ENCODE assay signal across 17 cellular contexts in the genomic region with DNA sequence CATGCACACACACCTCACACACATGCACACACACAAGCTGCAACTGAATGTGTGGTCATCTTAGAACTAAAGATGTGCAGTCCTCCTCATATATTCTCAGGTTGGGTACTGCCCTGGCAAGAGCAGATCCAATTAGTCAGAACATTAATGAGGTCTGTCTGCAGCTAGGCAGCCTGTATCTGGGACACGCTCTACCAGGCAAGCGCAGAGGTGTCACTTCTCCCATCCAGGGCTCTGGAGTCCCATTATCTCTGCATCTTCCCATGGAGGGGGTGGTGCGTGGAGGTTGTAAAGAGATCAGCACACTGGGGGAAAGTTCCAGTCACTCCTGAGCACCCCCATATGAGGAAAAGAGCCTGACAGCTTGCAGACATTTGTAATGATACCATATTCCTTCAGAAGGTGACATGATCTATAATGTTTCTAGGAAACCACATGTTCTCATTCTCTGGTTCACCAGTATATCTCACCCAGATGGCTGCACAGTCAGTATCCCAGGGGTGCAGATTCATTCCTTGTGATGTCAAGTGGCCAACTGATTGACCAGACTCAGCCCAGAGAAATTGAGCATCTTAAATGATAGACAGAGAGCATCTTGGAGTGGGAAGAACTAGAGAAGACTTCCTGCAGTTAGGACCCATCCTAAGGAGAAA.
A peak's percentile ranks its signal among the peaks of the same experiment; 100 is the strongest.
DNase-seq lines count a peak whose midpoint lies in the region; ATAC-seq, FAIRE-seq and TF ChIP-seq lines count a peak whose summit lies in the region.
"Had no signal": no experiment of that assay in that cellular context is flagged by ENCODE, and none has a peak within 500 bp of the region (broad histone marks: within the 10 kb centered on the region; RNA-seq: fewer than 3 reads in every experiment).

No MANE protein-coding gene starts in this region.

- in situ Hi-C loops in GM12878 (cut with MboI) = no loop called here

- no peak for TF ChIP-seq RAD21 in GM12878 (IDR thresholded peaks at IDR 0.05; ENCODE audit: insufficient read depth, low read depth, low read length)

- H3K4ac ChIP-seq in mesendoderm (ENCODE audit: low read depth, low read length) = no peak overlapping the region

- CTCF ChIA-PET in GM12878 (lab: Yijun Ruan, JAX) = no interaction called here

- H3K79me2 ChIP-seq in GM12878 (ENCODE audit: control insufficient read depth, insufficient read depth, low read length) (no peaks in the 10 kb centered on the region), mesendoderm (ENCODE audit: control insufficient read depth, insufficient read depth, low read length) (no peaks in the 10 kb centered on the region)

- POLR2A ChIA-PET in GM12878 (lab: Charles Lee) = no interaction called here

- no peaks in the 10 kb centered on the region for H3K9me3 Mint-ChIP-seq in activated naive CD4-positive, alpha-beta T cell treated with anti-CD3 and anti-CD28 coated beads, Interleukin-2, amount 50 U/mL, for 72 hours
- H3K9me3 Mint-ChIP-seq: GM23338 had no signal

- H4K5ac ChIP-seq in mesendoderm (ENCODE audit: low read length) = no peak overlapping the region

- FAIRE-seq in GM12878 (lab: Jason Lieb, UNC) = no peak
- FAIRE-seq: GM19239 had no signal

- no peak overlapping the region for H3K27ac Mint-ChIP-seq in activated naive CD4-positive, alpha-beta T cell treated with anti-CD3 and anti-CD28 coated beads, Interleukin-2, amount 50 U/mL, for 72 hours

- no peaks in the 10 kb centered on the region for H3K79me1 ChIP-seq in mesendoderm (ENCODE audit: low read length)

- H4K20me1 ChIP-seq in GM12878 (ENCODE audit: control insufficient read depth, insufficient read depth) = no peaks in the 10 kb centered on the region

- H3K4me1 ChIP-seq in GM12878 (ENCODE audit: control insufficient read depth, insufficient read depth, low read length) = no peaks in the 10 kb centered on the region; the same call in 1 of the 2 replicates
- H3K4me1 ChIP-seq in mesendoderm (ENCODE audit: control insufficient read depth, low read depth, low read length) = no peaks in the 10 kb centered on the region
- H3K4me1 ChIP-seq: Peyer's patch had no signal

- DNase-seq in GM12878 (ENCODE audit: low read depth, low spot score) = no peak
- DNase-seq in mesendoderm = peak; percentile 26
- DNase-seq in activated naive CD4-positive, alpha-beta T cell treated with anti-CD3 and anti-CD28 coated beads, Interleukin-2, amount 50 U/mL, for 72 hours (ENCODE audit: low spot score in 2 of 2) = no peak
- DNase-seq: EL, Karpas-422, MM.1S, NCI-H1105 treated with DMSO at 0.1 percent for 48 hours, NCI-H187 treated with DMSO at 0.1 percent for 48 hours, NCI-H446, Peyer's patch, Right ventricle myocardium superior had no signal

- H3K18ac ChIP-seq in mesendoderm (ENCODE audit: low read length) = no peak overlapping the region

- ATAC-seq in HG03175 (IDR thresholded peaks at IDR 0.05; ENCODE audit: unreplicated experiment) = peak; percentile 82
- ATAC-seq in GM12878 = peak; percentile 72
- no peak for ATAC-seq in GM19328 (IDR thresholded peaks at IDR 0.05; ENCODE audit: unreplicated experiment)
- ATAC-seq in GM18870 (IDR thresholded peaks at IDR 0.05; ENCODE audit: unreplicated experiment) = no peak
- no peak for ATAC-seq in HG02623 (IDR thresholded peaks at IDR 0.05; ENCODE audit: unreplicated experiment)
- no peak for ATAC-seq in activated naive CD4-positive, alpha-beta T cell treated with anti-CD3 and anti-CD28 coated beads, Interleukin-2, amount 50 U/mL, for 72 hours
- ATAC-seq: GM23338 had no signal

- TF ChIP-seq CTCF in GM12878 (IDR thresholded peaks at IDR 0.05 in 2 of 3, conservative IDR thresholded peaks at IDR 0.05 in 1 of 3; ENCODE audit: control insufficient read depth in 2 of 3, extremely low read depth in 1 of 3, insufficient read depth in 1 of 3, low read depth in 3 of 3, low read length in 3 of 3) = no peak

- no peak overlapping the region for H4K8ac ChIP-seq in mesendoderm (ENCODE audit: low read depth, low read length)

- RAD21 ChIA-PET in GM12878 (lab: Charles Lee; ENCODE audit: unreplicated experiment) = interaction anchor here (2.6 kb wide), 1 partner anchor 22 kb away, joined by 13 read pairs; no protein-coding TSS in a partner anchor

- H2BK5ac ChIP-seq in mesendoderm (ENCODE audit: low read length) = no peak overlapping the region

- H3K36me3 Mint-ChIP-seq in activated naive CD4-positive, alpha-beta T cell treated with anti-CD3 and anti-CD28 coated beads, Interleukin-2, amount 50 U/mL, for 72 hours = no peaks in the 10 kb centered on the region

- intact Hi-C loops in GM12878 (cut with micrococcal nuclease; ENCODE audit: unreplicated experiment) = no loop called here

- 92% methylated on average over 3 of the region's 3 CpGs for WGBS in GM12878 (ENCODE audit: insufficient coverage, insufficient replicate concordance, low lambda C conversion rate, missing lambda C conversion rate)
- WGBS in mesendoderm (ENCODE audit: extremely low coverage, insufficient coverage, low lambda C conversion rate) = no CpG with 5 or more reads among the region's 3 CpGs

- no TSS peak for BruUV-seq in GM12878 (replicated peaks; lab: Mats Ljungman, UMichigan)

- H3K27ac ChIP-seq in GM12878 (ENCODE audit: control insufficient read depth, insufficient read depth) (no peak overlapping the region), mesendoderm (ENCODE audit: low read depth, low read length) (no peak overlapping the region)
- H3K27ac ChIP-seq: Peyer's patch had no signal

- no peaks in the 10 kb centered on the region for H3K9me3 ChIP-seq in GM12878 (replicated peaks; ENCODE audit: control insufficient read depth, insufficient read depth, low read length)
- H3K9me3 ChIP-seq: Peyer's patch had no signal

- H3K27me3 ChIP-seq in GM12878 (replicated peaks in 1 of 2; ENCODE audit: control insufficient read depth in 2 of 2, insufficient read depth in 2 of 2, low read length in 1 of 2) = no peaks in the 10 kb centered on the region
- H3K27me3 ChIP-seq in mesendoderm (ENCODE audit: insufficient read depth, low read length, poor library complexity) = no peaks in the 10 kb centered on the region
- H3K27me3 ChIP-seq: Peyer's patch had no signal

- TF ChIP-seq POLR2A in GM12878 (IDR thresholded peaks at IDR 0.05; ENCODE audit: low read depth, low read length) = no peak

- no peak overlapping the region for H2BK120ac ChIP-seq in mesendoderm (ENCODE audit: low read depth, low read length)

- no peak overlapping the region for H3K4me2 ChIP-seq in GM12878 (ENCODE audit: control insufficient read depth, insufficient read depth)
- H3K4me2 ChIP-seq in mesendoderm (ENCODE audit: low read length) = no peak overlapping the region
- H3K4me2 ChIP-seq: GM23338 had no signal

- H3K4me3 ChIP-seq in GM12878 = no peak overlapping the region
- H3K4me3 ChIP-seq in mesendoderm (ENCODE audit: low read length) = no peak overlapping the region
- H3K4me3 ChIP-seq: GM23338, Peyer's patch had no signal

- no peak overlapping the region for H3K56ac ChIP-seq in mesendoderm (ENCODE audit: low read length)

- H3K9ac ChIP-seq in GM12878 (ENCODE audit: control insufficient read depth, insufficient read depth, low read length) = no peak overlapping the region
- no peak overlapping the region for H3K9ac ChIP-seq in mesendoderm (ENCODE audit: low read length)

- H3K23ac ChIP-seq in mesendoderm (ENCODE audit: low read length) = no peak overlapping the region

- SMC1A ChIA-PET in GM12878 (lab: Charles Lee; ENCODE audit: uncharacterized antibody, unreplicated experiment) = interaction anchor here (1.0 to 1.1 kb wide), 2 partner anchors 18 to 25 kb away, joined by 3 read pairs; no protein-coding TSS in a partner anchor

- no peak for TF ChIP-seq EP300 in GM12878 (IDR thresholded peaks at IDR 0.05; ENCODE audit: borderline replicate concordance in 1 of 2, control insufficient read depth in 1 of 2, low read depth in 2 of 2, low read length in 2 of 2)

- H2AFZ ChIP-seq in GM12878 (ENCODE audit: control insufficient read depth, low read depth, low read length) = no peak overlapping the region
- H2AFZ ChIP-seq: GM23338 had no signal

- H2AK5ac ChIP-seq in mesendoderm (ENCODE audit: low read length) = no peak overlapping the region

- no peak overlapping the region for H2BK15ac ChIP-seq in mesendoderm (replicated peaks; ENCODE audit: low read depth)

- H3K36me3 ChIP-seq in GM12878 (ENCODE audit: control insufficient read depth in 2 of 2, insufficient read depth in 2 of 2, low read length in 1 of 2) (no peaks in the 10 kb centered on the region), mesendoderm (ENCODE audit: control insufficient read depth, insufficient read depth, low read length) (no peaks in the 10 kb centered on the region)
- H3K36me3 ChIP-seq: Peyer's patch had no signal

TF ChIP-seq in GM12878, 131 proteins besides CTCF, POLR2A, EP300 and RAD21 (continues in another document):
- TF ChIP-seq, protein P1, sequence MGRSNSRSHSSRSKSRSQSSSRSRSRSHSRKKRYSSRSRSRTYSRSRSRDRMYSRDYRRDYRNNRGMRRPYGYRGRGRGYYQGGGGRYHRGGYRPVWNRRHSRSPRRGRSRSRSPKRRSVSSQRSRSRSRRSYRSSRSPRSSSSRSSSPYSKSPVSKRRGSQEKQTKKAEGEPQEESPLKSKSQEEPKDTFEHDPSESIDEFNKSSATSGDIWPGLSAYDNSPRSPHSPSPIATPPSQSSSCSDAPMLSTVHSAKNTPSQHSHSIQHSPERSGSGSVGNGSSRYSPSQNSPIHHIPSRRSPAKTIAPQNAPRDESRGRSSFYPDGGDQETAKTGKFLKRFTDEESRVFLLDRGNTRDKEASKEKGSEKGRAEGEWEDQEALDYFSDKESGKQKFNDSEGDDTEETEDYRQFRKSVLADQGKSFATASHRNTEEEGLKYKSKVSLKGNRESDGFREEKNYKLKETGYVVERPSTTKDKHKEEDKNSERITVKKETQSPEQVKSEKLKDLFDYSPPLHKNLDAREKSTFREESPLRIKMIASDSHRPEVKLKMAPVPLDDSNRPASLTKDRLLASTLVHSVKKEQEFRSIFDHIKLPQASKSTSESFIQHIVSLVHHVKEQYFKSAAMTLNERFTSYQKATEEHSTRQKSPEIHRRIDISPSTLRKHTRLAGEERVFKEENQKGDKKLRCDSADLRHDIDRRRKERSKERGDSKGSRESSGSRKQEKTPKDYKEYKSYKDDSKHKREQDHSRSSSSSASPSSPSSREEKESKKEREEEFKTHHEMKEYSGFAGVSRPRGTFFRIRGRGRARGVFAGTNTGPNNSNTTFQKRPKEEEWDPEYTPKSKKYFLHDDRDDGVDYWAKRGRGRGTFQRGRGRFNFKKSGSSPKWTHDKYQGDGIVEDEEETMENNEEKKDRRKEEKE (IDR thresholded peaks at IDR 0.05) = no peak
- no peak for TF ChIP-seq RFX5 (IDR thresholded peaks at IDR 0.05; ENCODE audit: low read depth, low read length)
- no peak for TF ChIP-seq FOS (IDR thresholded peaks at IDR 0.05; ENCODE audit: borderline replicate concordance, extremely low read depth, insufficient read length)
- TF ChIP-seq CBX3 (IDR thresholded peaks at IDR 0.05; ENCODE audit: borderline replicate concordance, low read depth) = no peak
- TF ChIP-seq HCFC1 (IDR thresholded peaks at IDR 0.05; ENCODE audit: low read length) = no peak
- TF ChIP-seq ZNF274 (IDR thresholded peaks at IDR 0.05; ENCODE audit: insufficient read depth, insufficient read length) = no peak
- TF ChIP-seq CHD2 (IDR thresholded peaks at IDR 0.05; ENCODE audit: borderline replicate concordance, low read depth, low read length) = no peak

Comparison
In these comparisons a context has a peak if more than half of its experiments do, and no peak if none do; other contexts are left out.
1. ATAC-seq: peak in HG03175 (single experiment) and GM12878 (single experiment); none in GM19328 (single experiment), GM18870 (single experiment), HG02623 (single experiment) and activated naive CD4-positive, alpha-beta T cell treated with anti-CD3 and anti-CD28 coated beads, Interleukin-2, amount 50 U/mL, for 72 hours (0 of 2).